1 cellular context compared by ENCODE assay signal in genomic region chr15:90749754-90750153, GRCh38.
TF ChIP-seq lines count a peak whose summit lies in the region.

No MANE protein-coding gene starts in this region.

TF ChIP-seq in GM23338, 12 proteins besides CTCF, POLR2A, EP300 and RAD21 (continued from another document):
- TF ChIP-seq ZNF462 (CRISPR knock-in tag; IDR thresholded peaks at IDR 0.05): no peak
- no peak for TF ChIP-seq ETS1 (IDR thresholded peaks at IDR 0.05)
- TF ChIP-seq EZH2 (IDR thresholded peaks at IDR 0.05; ENCODE audit: low read depth, unreplicated experiment): no peak
- TF ChIP-seq ZNF114 (CRISPR knock-in tag; IDR thresholded peaks at IDR 0.05): no peak
- TF ChIP-seq CREB1 (CRISPR knock-in tag; IDR thresholded peaks at IDR 0.05; ENCODE audit: low read depth): no peak
- TF ChIP-seq ZNF331 (CRISPR knock-in tag; IDR thresholded peaks at IDR 0.05; ENCODE audit: low read depth): no peak
- TF ChIP-seq REST (IDR thresholded peaks at IDR 0.05; ENCODE audit: unreplicated experiment): no peak
- no peak for TF ChIP-seq POLR2AphosphoS5 (IDR thresholded peaks at IDR 0.05; ENCODE audit: low read depth)
TF ChIP-seq in GM23338: peak in this region for 0.
